In the genomic region with DNA sequence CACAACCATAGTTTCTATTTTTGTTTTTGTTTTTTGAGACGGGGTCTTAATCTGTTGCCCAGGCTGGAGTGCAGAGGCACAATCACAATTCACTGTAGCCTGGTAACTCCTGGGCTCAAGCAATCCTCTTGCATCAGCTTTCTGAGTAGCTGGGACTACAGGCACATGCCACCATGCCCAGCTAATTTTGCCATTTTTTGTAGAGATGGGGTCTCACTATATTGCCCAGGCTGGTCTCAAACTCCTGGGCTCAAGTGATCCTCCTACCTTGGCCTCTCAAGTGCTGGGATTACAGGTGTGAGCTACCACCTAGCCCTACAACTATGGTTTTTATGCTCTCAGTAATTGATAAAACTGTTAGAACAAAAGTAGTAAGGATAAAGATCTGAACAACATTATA, we compare ENCODE assay signal across 34 cellular contexts.
"Had no signal": no experiment of that assay in that cellular context is flagged by ENCODE, and none has a peak within 500 bp of the region (broad histone marks: within the 10 kb centered on the region; RNA-seq: fewer than 3 reads in every experiment).

No MANE protein-coding gene starts in this region.

- H3K36me3 ChIP-seq: adrenal gland, brain microvascular endothelial cell, breast epithelium had no signal

- ATAC-seq: activated CD4-positive, alpha-beta T cell treated with anti-CD3 and anti-CD28 coated beads for 36 hours; activated CD4-positive, CD25-positive, alpha-beta regulatory T cell treated with anti-CD3 and anti-CD28 coated beads, Interleukin-2, amount 50 U/mL, for 24 hours; activated CD8-positive, alpha-beta T cell treated with anti-CD3 and anti-CD28 coated beads, Interleukin-2, amount 10 ng/mL, durations not matched to agents 7 days and 5 days; activated naive CD4-positive, alpha-beta T cell treated with anti-CD3 and anti-CD28 coated beads, Interleukin-2, amount 50 U/mL, for 72 hours; body of pancreas had no signal

- H3K4me3 Mint-ChIP-seq: activated CD4-positive, alpha-beta memory T cell treated with anti-CD3 and anti-CD28 coated beads, Interleukin-2, amount 10 ng/mL, durations not matched to agents 7 days and 5 days; activated CD4-positive, alpha-beta T cell treated with anti-CD3 and anti-CD28 coated beads for 36 hours; activated CD4-positive, alpha-beta T cell treated with anti-CD3 and anti-CD28 coated beads, Interleukin-2, amount 10 ng/mL, durations not matched to agents 7 days and 5 days; activated CD8-positive, alpha-beta T cell treated with anti-CD3 and anti-CD28 coated beads, Interleukin-2, amount 10 ng/mL, durations not matched to agents 7 days and 5 days; activated naive CD4-positive, alpha-beta T cell treated with anti-CD3 and anti-CD28 coated beads, Interleukin-2, amount 10 ng/mL, durations not matched to agents 7 days and 5 days; activated naive CD8-positive, alpha-beta T cell treated with anti-CD3 and anti-CD28 coated beads for 36 hours; activated T-cell treated with anti-CD3 and anti-CD28 coated beads, Interleukin-2, amount 50 U/mL, for 24 hours; T-helper 1 cell treated with Interleukin-12 subunit alpha and Interleukin-12 subunit beta and Interleukin-4 antibody, amounts not matched to agents 30 μg/mL and 1 μg/mL, for 36 hours; T-helper 2 cell treated with Interferon-gamma antibody and Interleukin-4, amounts not matched to agents 5 μg/mL and 100 μg/mL, for 36 hours had no signal

- H3K27me3 ChIP-seq: adrenal gland, body of pancreas, breast epithelium had no signal

- H3K9me3 ChIP-seq: adrenal gland, body of pancreas, breast epithelium had no signal

- H3K4me3 ChIP-seq: adrenal gland, body of pancreas, breast epithelium had no signal

- H3K4me1 Mint-ChIP-seq: activated CD4-positive, alpha-beta memory T cell treated with anti-CD3 and anti-CD28 coated beads, Interleukin-2, amount 10 ng/mL, durations not matched to agents 7 days and 5 days; activated CD4-positive, alpha-beta T cell treated with anti-CD3 and anti-CD28 coated beads for 36 hours; activated CD4-positive, alpha-beta T cell treated with anti-CD3 and anti-CD28 coated beads, Interleukin-2, amount 10 ng/mL, durations not matched to agents 7 days and 5 days; activated naive CD4-positive, alpha-beta T cell treated with anti-CD3 and anti-CD28 coated beads, Interleukin-2, amount 10 ng/mL, durations not matched to agents 7 days and 5 days; activated naive CD8-positive, alpha-beta T cell treated with anti-CD3 and anti-CD28 coated beads for 36 hours had no signal

- H3K27ac Mint-ChIP-seq: activated CD4-positive, alpha-beta memory T cell treated with anti-CD3 and anti-CD28 coated beads, Interleukin-2, amount 10 ng/mL, durations not matched to agents 7 days and 5 days; activated CD4-positive, alpha-beta T cell treated with anti-CD3 and anti-CD28 coated beads for 36 hours; activated CD4-positive, alpha-beta T cell treated with anti-CD3 and anti-CD28 coated beads, Interleukin-2, amount 10 ng/mL, durations not matched to agents 7 days and 5 days; activated CD8-positive, alpha-beta T cell treated with anti-CD3 and anti-CD28 coated beads, Interleukin-2, amount 10 ng/mL, durations not matched to agents 7 days and 5 days; activated naive CD4-positive, alpha-beta T cell treated with anti-CD3 and anti-CD28 coated beads, Interleukin-2, amount 10 ng/mL, durations not matched to agents 7 days and 5 days; activated naive CD4-positive, alpha-beta T cell treated with anti-CD3 and anti-CD28 coated beads, Interleukin-2, amount 50 U/mL, for 72 hours; activated naive CD8-positive, alpha-beta T cell treated with anti-CD3 and anti-CD28 coated beads for 36 hours; activated T-cell treated with anti-CD3 and anti-CD28 coated beads, Interleukin-2, amount 50 U/mL, for 24 hours; activated T-helper 2 cell treated with anti-CD3 and anti-CD28 coated beads, Interferon-gamma antibody, Interleukin-2, Interleukin-4, amounts not matched to agents 10 μg/mL and 5 μg/mL and 100 μg/mL, durations not matched to agents 14 hours and 24 hours and 36 hours; T-helper 1 cell treated with Interleukin-12 subunit alpha and Interleukin-12 subunit beta and Interleukin-4 antibody, amounts not matched to agents 30 μg/mL and 1 μg/mL, for 36 hours; T-helper 2 cell treated with Interferon-gamma antibody and Interleukin-4, amounts not matched to agents 5 μg/mL and 100 μg/mL, for 36 hours had no signal

- DNase-seq: activated CD4-positive, alpha-beta memory T cell treated with anti-CD3 and anti-CD28 coated beads, Interleukin-2, amount 10 ng/mL, durations not matched to agents 7 days and 5 days; activated CD4-positive, alpha-beta T cell treated with anti-CD3 and anti-CD28 coated beads for 1 hour; activated CD4-positive, alpha-beta T cell treated with anti-CD3 and anti-CD28 coated beads for 36 hours; activated CD4-positive, alpha-beta T cell treated with anti-CD3 and anti-CD28 coated beads for 48 hours; activated CD4-positive, alpha-beta T cell treated with anti-CD3 and anti-CD28 coated beads, Interleukin-2, amount 10 ng/mL, durations not matched to agents 7 days and 5 days; activated CD4-positive, alpha-beta T cell treated with anti-CD3 and anti-CD28 coated beads, Interleukin-2, amount 50 U/mL, for 48 hours; activated CD4-positive, CD25-positive, alpha-beta regulatory T cell; activated CD8-positive, alpha-beta memory T cell treated with anti-CD3 and anti-CD28 coated beads, Interleukin-2, amount 50 U/mL, for 4 hours; activated CD8-positive, alpha-beta T cell treated with anti-CD3 and anti-CD28 coated beads, Interleukin-2, amount 10 ng/mL, durations not matched to agents 7 days and 5 days; activated effector memory CD4-positive, alpha-beta T cell treated with Interleukin-2 at 50 U/mL for 16 hours; activated gamma-delta T cell; activated naive CD4-positive, alpha-beta T cell treated with anti-CD3 and anti-CD28 coated beads, Interleukin-2, amount 10 ng/mL, durations not matched to agents 7 days and 5 days; activated naive CD4-positive, alpha-beta T cell treated with Interleukin-2 at 50 U/mL for 16 hours; activated naive CD8-positive, alpha-beta T cell treated with anti-CD3 and anti-CD28 coated beads for 36 hours; activated T-cell treated with anti-CD3 and anti-CD28 coated beads, Interleukin-2, amount 50 U/mL, for 24 hours; activated T-cell treated with anti-CD3 and anti-CD28 coated beads, Interleukin-2, amount 50 U/mL, for 48 hours; adrenal gland; amniotic stem cell; aorta; body of pancreas; brain microvascular endothelial cell; central memory CD4-positive, alpha-beta T cell; T-helper 1 cell; T-helper 2 cell; T-helper 9 cell had no signal

- FAIRE-seq: astrocyte, TTC549 had no signal

- H3K4me1 ChIP-seq: adrenal gland, body of pancreas, breast epithelium had no signal

- H3K9me3 Mint-ChIP-seq: activated CD4-positive, alpha-beta memory T cell treated with anti-CD3 and anti-CD28 coated beads, Interleukin-2, amount 10 ng/mL, durations not matched to agents 7 days and 5 days; activated CD4-positive, alpha-beta T cell treated with anti-CD3 and anti-CD28 coated beads, Interleukin-2, amount 10 ng/mL, durations not matched to agents 7 days and 5 days; activated naive CD4-positive, alpha-beta T cell treated with anti-CD3 and anti-CD28 coated beads, Interleukin-2, amount 10 ng/mL, durations not matched to agents 7 days and 5 days; activated naive CD8-positive, alpha-beta T cell treated with anti-CD3 and anti-CD28 coated beads for 36 hours; activated T-cell treated with anti-CD3 and anti-CD28 coated beads, Interleukin-2, amount 50 U/mL, for 24 hours; activated T-helper 2 cell treated with anti-CD3 and anti-CD28 coated beads, Interferon-gamma antibody, Interleukin-2, Interleukin-4, amounts not matched to agents 10 μg/mL and 5 μg/mL and 100 μg/mL, durations not matched to agents 14 hours and 24 hours and 36 hours; T-helper 1 cell treated with Interleukin-12 subunit alpha and Interleukin-12 subunit beta and Interleukin-4 antibody, amounts not matched to agents 30 μg/mL and 1 μg/mL, for 36 hours; T-helper 2 cell treated with Interferon-gamma antibody and Interleukin-4, amounts not matched to agents 5 μg/mL and 100 μg/mL, for 36 hours had no signal

- H3K27me3 Mint-ChIP-seq: activated naive CD4-positive, alpha-beta T cell treated with anti-CD3 and anti-CD28 coated beads, Interleukin-2, amount 10 ng/mL, durations not matched to agents 7 days and 5 days; activated naive CD8-positive, alpha-beta T cell treated with anti-CD3 and anti-CD28 coated beads for 36 hours had no signal

- H3K27ac ChIP-seq: adrenal gland, body of pancreas, brain microvascular endothelial cell, breast epithelium, VCaP had no signal

- H3K36me3 Mint-ChIP-seq: activated naive CD4-positive, alpha-beta T cell treated with anti-CD3 and anti-CD28 coated beads, Interleukin-2, amount 10 ng/mL, durations not matched to agents 7 days and 5 days; activated naive CD4-positive, alpha-beta T cell treated with anti-CD3 and anti-CD28 coated beads, Interleukin-2, amount 50 U/mL, for 72 hours; activated naive CD8-positive, alpha-beta T cell treated with anti-CD3 and anti-CD28 coated beads for 36 hours had no signal
